In the genomic region with DNA sequence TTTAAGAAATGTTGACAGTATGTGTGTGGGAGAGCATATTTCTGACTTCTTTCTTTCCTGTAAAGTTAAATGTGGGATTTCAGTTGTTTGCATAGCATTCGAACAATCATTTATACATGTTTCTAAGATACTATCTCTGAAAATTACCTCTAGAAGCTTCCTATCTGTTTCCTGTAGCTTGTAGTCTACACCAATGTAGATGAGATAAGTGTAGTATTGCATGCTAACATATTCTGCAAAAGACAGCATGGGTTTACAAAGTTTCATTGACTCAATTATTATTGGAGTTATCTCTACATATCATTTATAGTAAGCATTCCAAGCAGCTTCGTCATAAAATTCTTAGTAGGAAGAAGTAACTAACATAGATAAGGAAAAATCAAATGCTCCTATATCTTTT, we compare ENCODE assay signal across 25 cellular contexts.
DNase-seq lines count a peak whose midpoint lies in the region; ATAC-seq, FAIRE-seq and TF ChIP-seq lines count a peak whose summit lies in the region.
"Had no signal": no experiment of that assay in that cellular context is flagged by ENCODE, and none has a peak within 500 bp of the region (broad histone marks: within the 10 kb centered on the region; RNA-seq: fewer than 3 reads in every experiment).

No MANE protein-coding gene starts in this region.

- H4K8ac ChIP-seq in IMR-90 (ENCODE audit: low read depth in 2 of 2, low read length in 2 of 2) = no peak overlapping the region

- H3K18ac ChIP-seq in IMR-90 (ENCODE audit: low read depth, low read length) = no peak overlapping the region

- dilution Hi-C loops in IMR-90 (cut with HindIII; ENCODE audit: low sequenced_read_pairs, unreplicated experiment) (no loop called here), endothelial cell of umbilical vein (cut with MboI; ENCODE audit: extremely low pct_ligation_motif_present, low sequenced_read_pairs) (no loop called here)

- no peaks in the 10 kb centered on the region for H3K27me3 ChIP-seq in IMR-90 (ENCODE audit: control insufficient read depth, insufficient read depth, low read length)
- H3K27me3 ChIP-seq in SK-N-SH (ENCODE audit: insufficient read depth) = no peaks in the 10 kb centered on the region
- H3K27me3 ChIP-seq in endothelial cell of umbilical vein (ENCODE audit: control insufficient read depth in 2 of 2, insufficient read depth in 2 of 2, low read length in 2 of 2) = no peaks in the 10 kb centered on the region
- no peaks in the 10 kb centered on the region for H3K27me3 ChIP-seq in suprapubic skin
- H3K27me3 ChIP-seq: BE2C had no signal

- H3K4me1 ChIP-seq in IMR-90 (ENCODE audit: control insufficient read depth, insufficient read depth, low read length) (peaks cover 3% of the 10 kb centered on the region; the same call in 1 of the 2 replicates), SK-N-SH (ENCODE audit: control insufficient read depth in 1 of 2, insufficient read depth in 2 of 2, low read depth in 1 of 2, low read length in 1 of 2) (no peaks in the 10 kb centered on the region), endothelial cell of umbilical vein (ENCODE audit: control insufficient read depth, extremely low read depth, insufficient read depth, low read length) (peaks cover 3% of the 10 kb centered on the region), suprapubic skin (no peaks in the 10 kb centered on the region)
- H3K4me1 ChIP-seq: BE2C, HAP-1 had no signal

- H3K4me1 Mint-ChIP-seq in natural killer cell treated with Interleukin-12 subunit alpha and Interleukin-12 subunit beta and Interleukin-15 and Interleukin-18, amount 100 ng/mL, for 72 hours (ENCODE audit: low read depth in 2 of 2) = no peaks in the 10 kb centered on the region
- H3K4me1 Mint-ChIP-seq: CD4-positive, CD25-positive, alpha-beta regulatory T cell; CD8-positive, alpha-beta memory T cell; IgD-negative memory B cell had no signal

- POLR2A ChIA-PET in IMR-90 (lab: Charles Lee; ENCODE audit: unreplicated experiment) (interaction anchor here (0.6 kb wide), 1 partner anchor 22 kb away, joined by 4 read pairs; no protein-coding TSS in a partner anchor), SK-N-SH (lab: Yijun Ruan, JAX) (no interaction called here), endothelial cell of umbilical vein (lab: Charles Lee) (no interaction called here)

- H3K79me2 ChIP-seq in SK-N-SH (ENCODE audit: insufficient read depth) = peaks cover 47% of the 10 kb centered on the region
- H3K79me2 ChIP-seq in endothelial cell of umbilical vein (ENCODE audit: control insufficient read depth, insufficient read depth, low read length) = no peaks in the 10 kb centered on the region

- TF ChIP-seq RAD21 in IMR-90 (IDR thresholded peaks at IDR 0.05; ENCODE audit: low read length) = no peak
- TF ChIP-seq RAD21 in SK-N-SH (IDR thresholded peaks at IDR 0.05; ENCODE audit: low read length) = no peak

- no peak; a peak in 1 of 4 replicates for TF ChIP-seq EP300 in SK-N-SH (IDR thresholded peaks at IDR 0.05; ENCODE audit: borderline replicate concordance in 1 of 2, low read depth in 1 of 2, low read length in 1 of 2)
- TF ChIP-seq EP300 in suprapubic skin (IDR thresholded peaks at IDR 0.05) = no peak

- H3K27ac Mint-ChIP-seq in natural killer cell treated with Interleukin-12 subunit alpha and Interleukin-12 subunit beta and Interleukin-15 and Interleukin-18, amount 100 ng/mL, for 72 hours = no peak overlapping the region
- H3K27ac Mint-ChIP-seq: CD4-positive, CD25-positive, alpha-beta regulatory T cell; CD8-positive, alpha-beta memory T cell; IgD-negative memory B cell had no signal

- no peak for TF ChIP-seq CTCF in IMR-90 (conservative IDR thresholded peaks at IDR 0.05; ENCODE audit: low read depth, low read length)
- TF ChIP-seq CTCF in SK-N-SH (IDR thresholded peaks at IDR 0.05) = no peak
- TF ChIP-seq CTCF in endothelial cell of umbilical vein (IDR thresholded peaks at IDR 0.05; ENCODE audit: extremely low read depth in 1 of 2, insufficient read depth in 1 of 2, low read depth in 1 of 2, low read length in 2 of 2) = no peak
- no peak for TF ChIP-seq CTCF in suprapubic skin (IDR thresholded peaks at IDR 0.05)

- no peak overlapping the region for H3K56ac ChIP-seq in IMR-90 (ENCODE audit: extremely low read depth, insufficient read depth, low read length)

- peaks cover 9 to 23% of the 10 kb centered on the region in 2 donors for H3K27me3 Mint-ChIP-seq in natural killer cell treated with Interleukin-12 subunit alpha and Interleukin-12 subunit beta and Interleukin-15 and Interleukin-18, amount 100 ng/mL, for 72 hours

- H3K36me3 ChIP-seq in IMR-90 (ENCODE audit: control insufficient read depth, insufficient read depth, low read length) (no peaks in the 10 kb centered on the region), SK-N-SH (replicated peaks in 1 of 2; ENCODE audit: control insufficient read depth in 1 of 2, insufficient read depth in 2 of 2, low read length in 1 of 2) (peaks cover 8 to 33% of the 10 kb centered on the region in 2 experiments), endothelial cell of umbilical vein (ENCODE audit: control insufficient read depth in 2 of 2, extremely low read depth in 1 of 2, insufficient read depth in 2 of 2, low read length in 2 of 2) (no peaks in the 10 kb centered on the region), suprapubic skin (no peaks in the 10 kb centered on the region)
- H3K36me3 ChIP-seq: HAP-1 had no signal

- FAIRE-seq in endothelial cell of umbilical vein (lab: Jason Lieb, UNC) = no peak
- FAIRE-seq: A204.1, G401.6, GM12891, GM19239, HTR-8/SVneo had no signal

- H2AFZ ChIP-seq in IMR-90 (replicated peaks; ENCODE audit: low read length, poor library complexity) = no peak overlapping the region
- no peak overlapping the region for H2AFZ ChIP-seq in SK-N-SH (ENCODE audit: low read depth)
- H2AFZ ChIP-seq in endothelial cell of umbilical vein (ENCODE audit: low read depth, low read length) = no peak overlapping the region
- H2AFZ ChIP-seq: GM23248 had no signal

- H3K9me3 ChIP-seq in IMR-90 (ENCODE audit: control insufficient read depth, insufficient read depth, low read length) = no peaks in the 10 kb centered on the region
- H3K9me3 ChIP-seq in SK-N-SH = no peaks in the 10 kb centered on the region
- H3K9me3 ChIP-seq in endothelial cell of umbilical vein (replicated peaks; ENCODE audit: control insufficient read depth, insufficient read depth, low read length) = no peaks in the 10 kb centered on the region
- H3K9me3 ChIP-seq in suprapubic skin = no peaks in the 10 kb centered on the region
- H3K9me3 ChIP-seq: BE2C, HAP-1 had no signal

- H3K9me3 Mint-ChIP-seq in natural killer cell treated with Interleukin-12 subunit alpha and Interleukin-12 subunit beta and Interleukin-15 and Interleukin-18, amount 100 ng/mL, for 72 hours = no peaks in the 10 kb centered on the region
- H3K9me3 Mint-ChIP-seq: CD8-positive, alpha-beta memory T cell; IgD-negative memory B cell had no signal

- H4K91ac ChIP-seq in IMR-90 (ENCODE audit: insufficient read depth, low read depth, low read length) = no peak overlapping the region

- no peak overlapping the region for H3K4me3 Mint-ChIP-seq in natural killer cell treated with Interleukin-12 subunit alpha and Interleukin-12 subunit beta and Interleukin-15 and Interleukin-18, amount 100 ng/mL, for 72 hours
- H3K4me3 Mint-ChIP-seq: CD4-positive, CD25-positive, alpha-beta regulatory T cell; CD8-positive, alpha-beta memory T cell had no signal

- H3K9me1 ChIP-seq in IMR-90 (ENCODE audit: insufficient read depth, low read length) (no peaks in the 10 kb centered on the region), endothelial cell of umbilical vein (replicated peaks; ENCODE audit: control insufficient read depth, extremely low read depth, insufficient read depth, low read length) (no peaks in the 10 kb centered on the region)

- DNase-seq in IMR-90 (peak; percentile 70), SK-N-SH (no peak), endothelial cell of umbilical vein (ENCODE audit: low read depth, low spot score) (no peak), NCI-H1092 treated with DMSO at 0.1 percent for 48 hours (lab: John Stamatoyannopoulos, UW) (no peak), suprapubic skin (ENCODE audit: low spot score in 2 of 2) (no peak), T-helper 1 cell (no peak)
- no peak for DNase-seq in natural killer cell treated with Interleukin-12 subunit alpha and Interleukin-12 subunit beta and Interleukin-15 and Interleukin-18, amount 100 ng/mL, for 72 hours (ENCODE audit: low spot score)
- DNase-seq: ACHN; BE2C; C1 segment of cervical spinal cord; CD4-positive, CD25-positive, alpha-beta regulatory T cell; CD8-positive, alpha-beta memory T cell; COR-L47; DMS 273 treated with DMSO at 0.1 percent for 48 hours; DMS53; DND-41; GM23248 had no signal

- no peak overlapping the region for H3K4me3 ChIP-seq in IMR-90 (ENCODE audit: insufficient read depth, low read depth, low read length)
- H3K4me3 ChIP-seq in SK-N-SH (ENCODE audit: low read depth in 2 of 2, low read length in 1 of 2) = no peak overlapping the region
- H3K4me3 ChIP-seq in endothelial cell of umbilical vein (replicated peaks in 1 of 3; ENCODE audit: insufficient read depth in 1 of 3, low read depth in 1 of 3, low read length in 3 of 3) = no peak overlapping the region
- no peak overlapping the region for H3K4me3 ChIP-seq in suprapubic skin
- H3K4me3 ChIP-seq: GM23248, HAP-1 had no signal

- no peak overlapping the region for H4K5ac ChIP-seq in IMR-90 (ENCODE audit: low read depth, low read length)

- H4K20me1 ChIP-seq in IMR-90 (ENCODE audit: insufficient read depth, low read length) (no peaks in the 10 kb centered on the region), SK-N-SH (ENCODE audit: insufficient read depth) (no peaks in the 10 kb centered on the region), endothelial cell of umbilical vein (replicated peaks; ENCODE audit: control insufficient read depth, extremely low read depth, insufficient read depth, low read length) (no peaks in the 10 kb centered on the region)

- H3K4me2 ChIP-seq in IMR-90 (ENCODE audit: low read depth, low read length) (no peak overlapping the region; the same call in 1 of the 2 replicates), SK-N-SH (no peak overlapping the region), endothelial cell of umbilical vein (ENCODE audit: insufficient read depth, low read length) (no peak overlapping the region)

- no peaks in the 10 kb centered on the region for H3K36me3 Mint-ChIP-seq in natural killer cell treated with Interleukin-12 subunit alpha and Interleukin-12 subunit beta and Interleukin-15 and Interleukin-18, amount 100 ng/mL, for 72 hours
- H3K36me3 Mint-ChIP-seq: CD4-positive, CD25-positive, alpha-beta regulatory T cell; CD8-positive, alpha-beta memory T cell; IgD-negative memory B cell had no signal

- H2AK5ac ChIP-seq in IMR-90 (ENCODE audit: low read depth, low read length) = no peak overlapping the region

- H3K23ac ChIP-seq in IMR-90 (ENCODE audit: low read depth, low read length) = no peak overlapping the region

- intact Hi-C loops in IMR-90 (cut with micrococcal nuclease) = no loop called here
- intact Hi-C loops in endothelial cell of umbilical vein (cut with micrococcal nuclease) = no loop called here

- BruUV-seq in IMR-90 (replicated peaks; lab: Mats Ljungman, UMichigan) (no TSS peak), endothelial cell of umbilical vein (replicated peaks; lab: Mats Ljungman, UMichigan) (no TSS peak)

- peaks cover 4% of the 10 kb centered on the region for H3F3A ChIP-seq in SK-N-SH (replicated peaks; ENCODE audit: insufficient read depth)

- TF ChIP-seq POLR2A in IMR-90 (IDR thresholded peaks at IDR 0.05; ENCODE audit: low read depth, low read length) = no peak
- TF ChIP-seq POLR2A in endothelial cell of umbilical vein (IDR thresholded peaks at IDR 0.05; ENCODE audit: low read depth, low read length) = no peak
- TF ChIP-seq POLR2A in suprapubic skin (IDR thresholded peaks at IDR 0.05) = no peak

- H3K14ac ChIP-seq in IMR-90 (replicated peaks; ENCODE audit: low read depth, low read length) = no peak overlapping the region

- H3K27ac ChIP-seq in IMR-90 (ENCODE audit: insufficient read depth, low read length) (no peak overlapping the region), SK-N-SH (ENCODE audit: low read depth in 2 of 2, low read length in 1 of 2) (peak overlapping the region in 1 of 2 experiments; percentile 24; a peak in 2 of 4 replicates), endothelial cell of umbilical vein (ENCODE audit: insufficient read depth, low read depth, low read length) (no peak overlapping the region), suprapubic skin (no peak overlapping the region)
- H3K27ac ChIP-seq: GM23248, HL-60 had no signal

- no peak overlapping the region for H2BK20ac ChIP-seq in IMR-90 (ENCODE audit: low read depth, low read length)

- in situ Hi-C loops in IMR-90 (cut with MboI; ENCODE audit: low sequenced_read_pairs) = no loop called here

- H2BK15ac ChIP-seq in IMR-90 (ENCODE audit: low read depth, low read length) = no peak overlapping the region

- H3K9ac ChIP-seq in IMR-90 (ENCODE audit: low read depth, low read length) (no peak overlapping the region), SK-N-SH (no peak overlapping the region), endothelial cell of umbilical vein (replicated peaks; ENCODE audit: extremely low read depth, insufficient read depth, low read length) (no peak overlapping the region)
- H3K9ac ChIP-seq: GM23248 had no signal

- CTCF ChIA-PET in IMR-90 (lab: Yijun Ruan, JAX) = interaction anchor here (0.6 kb wide), 1 partner anchor 444 kb away, joined by 4 read pairs; no protein-coding TSS in a partner anchor
- CTCF ChIA-PET in SK-N-SH (lab: Yijun Ruan, JAX) = no interaction called here
- CTCF ChIA-PET in endothelial cell of umbilical vein (lab: Charles Lee) = interaction anchor here (0.6 to 1.0 kb wide), 3 partner anchors 14 to 34 kb away, joined by 3 to 5 read pairs (median 4); no protein-coding TSS in a partner anchor

- no peak overlapping the region for H3K4ac ChIP-seq in IMR-90 (ENCODE audit: low read depth, low read length)

- no peaks in the 10 kb centered on the region; the same call in 1 of the 2 replicates for H3K9me2 ChIP-seq in SK-N-SH

- H2BK120ac ChIP-seq in IMR-90 (ENCODE audit: low read depth, low read length) = no peak overlapping the region

- no CpG with 5 or more reads among the region's 2 CpGs for WGBS in IMR-90 (ENCODE audit: extremely low coverage in 2 of 2, insufficient read length in 1 of 2), 2 experiments
- 35% methylated on average over 2 of the region's 2 CpGs for WGBS in SK-N-SH (ENCODE audit: low lambda C conversion rate)
- WGBS in suprapubic skin = 54% methylated on average over 2 of the region's 2 CpGs

- H3K79me1 ChIP-seq in IMR-90 (ENCODE audit: low read depth in 1 of 2, low read length in 2 of 2) = peaks cover 0 to 2% of the 10 kb centered on the region in 2 experiments; a peak in 1 of 4 replicates

- H2BK5ac ChIP-seq in IMR-90 (ENCODE audit: low read depth, low read length, poor library complexity, severe bottlenecking) = no peak overlapping the region

- no peak overlapping the region for H2AK9ac ChIP-seq in IMR-90 (replicated peaks; ENCODE audit: low read depth, low read length, poor library complexity)

- peak; percentile 63 for ATAC-seq in IMR-90 (ENCODE audit: low read depth)
- no peak for ATAC-seq in natural killer cell treated with Interleukin-12 subunit alpha and Interleukin-12 subunit beta and Interleukin-15 and Interleukin-18, amount 100 ng/mL, for 72 hours
